Comparison of ENCODE assay signal across 15 cellular contexts in genomic region chr18:35747894-35748472, GRCh38.
DNase-seq lines count a peak whose midpoint lies in the region; ATAC-seq, FAIRE-seq and TF ChIP-seq lines count a peak whose summit lies in the region.
"Had no signal": no experiment of that assay in that cellular context is flagged by ENCODE, and none has a peak within 500 bp of the region (broad histone marks: within the 10 kb centered on the region; RNA-seq: fewer than 3 reads in every experiment).

No MANE protein-coding gene starts in this region.

- TF ChIP-seq RAD21 in HepG2 (CRISPR knock-in tag; IDR thresholded peaks at IDR 0.05) = no peak

- H3K9me3 ChIP-seq in OCI-LY7 (ENCODE audit: low read length) (no peaks in the 10 kb centered on the region), HepG2 (ENCODE audit: low read length) (peaks cover 9% of the 10 kb centered on the region), thyroid gland (no peaks in the 10 kb centered on the region)

- WGBS in HepG2 (ENCODE audit: low lambda C conversion rate) = 21% methylated on average over 6 of the region's 7 CpGs
- WGBS in thyroid gland, 2 donors = 55 to 65% methylated on average over 7 of the region's 7 CpGs

- in situ Hi-C loops in HepG2 (cut with HindIII; ENCODE audit: extremely low pct_ligation_motif_present, low pct_unique_long_range_greater_than_20kb) = no loop called here

- CTCF ChIA-PET in OCI-LY7 (lab: Charles Lee; ENCODE audit: unreplicated experiment) = no interaction called here
- CTCF ChIA-PET in HepG2 (lab: Yijun Ruan, JAX; ENCODE audit: low intra/inter-chr PET ratio, low total read pairs) = no interaction called here

- no peak overlapping the region for H3K9ac ChIP-seq in HepG2 (ENCODE audit: insufficient read depth, low read depth, low read length)

- H3K79me2 ChIP-seq in OCI-LY7 (ENCODE audit: insufficient read depth, low read depth, low read length) (no peaks in the 10 kb centered on the region), HepG2 (ENCODE audit: insufficient read depth, low read length) (no peaks in the 10 kb centered on the region)

- no peak overlapping the region for H3K4me3 ChIP-seq in H7 (ENCODE audit: insufficient read depth, low read depth, low read length)
- H3K4me3 ChIP-seq in OCI-LY7 (ENCODE audit: low read depth, low read length, poor library complexity, severe bottlenecking) = no peak overlapping the region
- peak overlapping the region in 1 of 3 experiments; percentile 23; a peak in 1 of 6 replicates for H3K4me3 ChIP-seq in HepG2 (replicated peaks in 1 of 3; ENCODE audit: insufficient read depth in 1 of 3, low read depth in 2 of 3, low read length in 3 of 3)
- H3K4me3 ChIP-seq in thyroid gland (replicated peaks in 1 of 3) = no peak overlapping the region

- peak; percentile 49 for DNase-seq in H7
- peak; percentile 9 for DNase-seq in OCI-LY7 (ENCODE audit: low spot score)
- DNase-seq in HepG2 (ENCODE audit: low spot score) = no peak
- no peak for DNase-seq in thyroid gland
- no peak for DNase-seq in NCI-H1930 (lab: John Stamatoyannopoulos, UW)
- DNase-seq in stimulated activated CD8-positive, alpha-beta memory T cell treated with anti-CD3 and anti-CD28 coated beads, Interleukin-4, amount 100 ng/mL, for 48 hours = no peak
- DNase-seq: ACHN; Calu3; CD4-positive, alpha-beta memory T cell; DMS53; NCI-H187 treated with DMSO at 0.1 percent for 48 hours; NCI-H526 treated with DMSO at 0.1 percent for 48 hours; SHP77 treated with DMSO at 0.1 percent for 48 hours had no signal

- ATAC-seq in HepG2 (peak; percentile 57), HG03571 (IDR thresholded peaks at IDR 0.05; ENCODE audit: unreplicated experiment) (no peak)
- ATAC-seq: HCT116 had no signal

- H3K27me3 ChIP-seq in H7 (ENCODE audit: control insufficient read depth, insufficient read depth, low read length) (no peaks in the 10 kb centered on the region), HepG2 (ENCODE audit: control insufficient read depth in 1 of 2, insufficient read depth in 2 of 2, low read length in 2 of 2) (peaks cover 0 to 50% of the 10 kb centered on the region in 2 experiments; a peak in 3 of 5 replicates), thyroid gland (no peaks in the 10 kb centered on the region)

- TF ChIP-seq POLR2A in HepG2 (IDR thresholded peaks at IDR 0.05; ENCODE audit: insufficient read depth in 1 of 2, low read depth in 2 of 2, low read length in 2 of 2) (no peak), thyroid gland (IDR thresholded peaks at IDR 0.05) (no peak)

- no peaks in the 10 kb centered on the region for H3K9me2 ChIP-seq in OCI-LY7 (ENCODE audit: insufficient read depth, low read length)

- POLR2A ChIA-PET in OCI-LY7 (lab: Charles Lee) = no interaction called here
- POLR2A ChIA-PET in HepG2 (lab: Yijun Ruan, JAX) = interaction anchor here (0.8 kb wide), 1 partner anchor 17 kb away, joined by 3 read pairs; no protein-coding TSS in a partner anchor

- no peak for FAIRE-seq in HepG2 (lab: Jason Lieb, UNC)

- H3K36me3 ChIP-seq in H7 (replicated peaks; ENCODE audit: control insufficient read depth, insufficient read depth, low read length) (no peaks in the 10 kb centered on the region), OCI-LY7 (ENCODE audit: insufficient read depth, low read length) (no peaks in the 10 kb centered on the region), HepG2 (replicated peaks in 1 of 2; ENCODE audit: control insufficient read depth in 1 of 2, insufficient read depth in 2 of 2, low read length in 2 of 2) (no peaks in the 10 kb centered on the region), thyroid gland (no peaks in the 10 kb centered on the region)

- TF ChIP-seq EP300 in HepG2 (IDR thresholded peaks at IDR 0.05; ENCODE audit: low read depth in 2 of 2, low read length in 2 of 2) (no peak), HepG2 (CRISPR knock-in tag; IDR thresholded peaks at IDR 0.05; ENCODE audit: borderline replicate concordance) (no peak)

- H4K20me1 ChIP-seq in OCI-LY7 (ENCODE audit: insufficient read depth, low read length) (no peaks in the 10 kb centered on the region), HepG2 (ENCODE audit: insufficient read depth, low read length) (no peaks in the 10 kb centered on the region)

- intact Hi-C loops in OCI-LY7 (cut with micrococcal nuclease; ENCODE audit: unreplicated experiment) (loop anchor here (10.0 kb wide), 1 partner anchor 363 kb away; no protein-coding TSS in a partner anchor), HepG2 (cut with micrococcal nuclease; ENCODE audit: unreplicated experiment) (no loop called here), thyroid gland (cut with DNase I) (no loop called here)

- no peak overlapping the region for H3K27ac ChIP-seq in OCI-LY7 (ENCODE audit: low read depth, low read length, poor library complexity, severe bottlenecking)
- no peak overlapping the region for H3K27ac ChIP-seq in HepG2 (ENCODE audit: extremely low read length, insufficient read depth, low read length)
- no peak overlapping the region for H3K27ac ChIP-seq in thyroid gland

- no peak overlapping the region for H2AFZ ChIP-seq in OCI-LY7 (ENCODE audit: low read length)
- H2AFZ ChIP-seq in HepG2 (ENCODE audit: low read length) = no peak overlapping the region

- no peak overlapping the region for H3K4me2 ChIP-seq in OCI-LY7 (ENCODE audit: low read length)
- H3K4me2 ChIP-seq in HepG2 (ENCODE audit: low read depth, low read length) = peak overlapping the region; percentile 34; the same call in 1 of the 2 replicates

- TF ChIP-seq CTCF in OCI-LY7 (conservative IDR thresholded peaks at IDR 0.05; ENCODE audit: low read length) (no peak), HepG2 (CRISPR knock-in tag; IDR thresholded peaks at IDR 0.05) (no peak), thyroid gland (IDR thresholded peaks at IDR 0.05) (no peak)

- BruUV-seq in OCI-LY7 (replicated peaks; lab: Mats Ljungman, UMichigan) (no TSS peak), HepG2 (replicated peaks; lab: Mats Ljungman, UMichigan) (no TSS peak)

- no peaks in the 10 kb centered on the region for H3K4me1 ChIP-seq in OCI-LY7 (ENCODE audit: insufficient read depth, low read length, poor library complexity, severe bottlenecking)
- H3K4me1 ChIP-seq in HepG2 (ENCODE audit: insufficient read depth, low read length) = no peaks in the 10 kb centered on the region; the same call in 1 of the 2 replicates
- H3K4me1 ChIP-seq in thyroid gland = no peaks in the 10 kb centered on the region

TF ChIP-seq in HepG2, 621 proteins besides CTCF, POLR2A, EP300 and RAD21 (continues in another document):
- TF ChIP-seq ZNF496 (CRISPR knock-in tag; IDR thresholded peaks at IDR 0.05; ENCODE audit: insufficient replicate concordance) (no peak), PREB (CRISPR knock-in tag; IDR thresholded peaks at IDR 0.05) (no peak), NFKBIZ (CRISPR knock-in tag; IDR thresholded peaks at IDR 0.05) (no peak), ZNF264 (CRISPR knock-in tag; IDR thresholded peaks at IDR 0.05) (no peak), SKIL (CRISPR knock-in tag; IDR thresholded peaks at IDR 0.05; ENCODE audit: borderline replicate concordance) (no peak), ZNF292 (CRISPR knock-in tag; IDR thresholded peaks at IDR 0.05; ENCODE audit: borderline replicate concordance, low read depth) (no peak), PLRG1 (conservative IDR thresholded peaks at IDR 0.05) (no peak), SMARCC2 (IDR thresholded peaks at IDR 0.05) (no peak), SNAPC2 (CRISPR knock-in tag; IDR thresholded peaks at IDR 0.05) (no peak), ZKSCAN1 (IDR thresholded peaks at IDR 0.05; ENCODE audit: low read length) (peak; percentile 75)

Comparison
In these comparisons a context has a peak if more than half of its experiments do, and no peak if none do; other contexts are left out.
1. DNase-seq: peak in H7 (single experiment) and OCI-LY7 (single experiment); none in HepG2 (single experiment), thyroid gland (0 of 2), NCI-H1930 (0 of 2) and stimulated activated CD8-positive, alpha-beta memory T cell treated with anti-CD3 and anti-CD28 coated beads, Interleukin-4, amount 100 ng/mL, for 48 hours (single experiment).